In the genomic region with DNA sequence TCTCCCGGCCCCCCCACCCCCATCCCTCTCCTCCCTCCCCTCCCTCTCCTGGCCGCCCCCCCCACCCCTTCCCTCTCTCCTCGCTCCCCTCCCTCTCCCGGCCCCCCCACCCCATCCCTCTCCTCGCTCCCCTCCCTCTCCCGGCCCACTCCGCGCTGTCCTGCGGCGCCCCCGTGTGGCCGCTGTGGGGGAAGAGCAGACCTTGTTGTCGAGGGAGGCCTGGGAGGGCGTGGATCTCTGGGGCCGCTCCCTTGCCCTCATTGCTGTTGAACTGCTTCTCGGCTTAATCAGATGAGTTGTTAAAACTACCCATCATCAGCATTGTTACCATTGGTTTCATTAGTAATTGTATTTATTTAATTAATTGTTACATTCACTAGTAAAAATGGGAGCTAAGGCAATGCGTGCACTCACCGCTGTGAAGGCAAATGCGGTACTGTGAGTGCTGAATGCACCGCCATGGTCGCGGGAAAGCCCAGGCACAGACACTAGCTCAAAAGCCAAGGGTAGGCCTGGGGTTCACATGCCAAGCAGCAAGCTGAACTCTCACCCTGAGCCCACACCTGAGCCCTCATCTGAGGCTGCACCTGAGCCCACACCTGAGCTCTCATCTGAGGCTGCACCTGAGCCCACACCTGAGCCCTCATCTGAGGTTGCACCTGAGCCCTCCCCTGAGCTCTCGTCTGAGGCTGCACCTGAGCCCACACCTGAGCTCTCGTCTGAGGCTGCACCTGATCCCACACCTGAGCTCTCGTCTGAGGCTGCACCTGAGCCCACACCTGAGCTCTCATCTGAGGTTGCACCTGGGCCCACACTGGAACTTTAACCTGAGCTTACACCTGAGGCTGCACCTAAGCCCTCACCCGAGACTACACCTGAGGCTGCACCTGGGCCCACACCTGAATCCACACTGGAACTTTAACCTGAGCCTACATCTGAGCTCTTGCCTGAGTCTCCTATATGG, we compare ENCODE assay signal across 1 cellular context.
TF ChIP-seq lines count a peak whose summit lies in the region.

No MANE protein-coding gene starts in this region.

TF ChIP-seq in HepG2, 621 proteins besides CTCF, POLR2A, EP300 and RAD21 (continued from another document and continues in another):
- TF ChIP-seq, protein P1, sequence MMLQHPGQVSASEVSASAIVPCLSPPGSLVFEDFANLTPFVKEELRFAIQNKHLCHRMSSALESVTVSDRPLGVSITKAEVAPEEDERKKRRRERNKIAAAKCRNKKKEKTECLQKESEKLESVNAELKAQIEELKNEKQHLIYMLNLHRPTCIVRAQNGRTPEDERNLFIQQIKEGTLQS (CRISPR knock-in tag; IDR thresholded peaks at IDR 0.05), result no peak
- TF ChIP-seq, protein P2, sequence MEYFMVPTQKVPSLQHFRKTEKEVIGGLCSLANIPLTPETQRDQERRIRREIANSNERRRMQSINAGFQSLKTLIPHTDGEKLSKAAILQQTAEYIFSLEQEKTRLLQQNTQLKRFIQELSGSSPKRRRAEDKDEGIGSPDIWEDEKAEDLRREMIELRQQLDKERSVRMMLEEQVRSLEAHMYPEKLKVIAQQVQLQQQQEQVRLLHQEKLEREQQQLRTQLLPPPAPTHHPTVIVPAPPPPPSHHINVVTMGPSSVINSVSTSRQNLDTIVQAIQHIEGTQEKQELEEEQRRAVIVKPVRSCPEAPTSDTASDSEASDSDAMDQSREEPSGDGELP (IDR thresholded peaks at IDR 0.05; ENCODE audit: borderline replicate concordance, low read depth), result no peak
- no peak for TF ChIP-seq CCDC6 (CRISPR knock-in tag; IDR thresholded peaks at IDR 0.05)
- TF ChIP-seq, protein P3, sequence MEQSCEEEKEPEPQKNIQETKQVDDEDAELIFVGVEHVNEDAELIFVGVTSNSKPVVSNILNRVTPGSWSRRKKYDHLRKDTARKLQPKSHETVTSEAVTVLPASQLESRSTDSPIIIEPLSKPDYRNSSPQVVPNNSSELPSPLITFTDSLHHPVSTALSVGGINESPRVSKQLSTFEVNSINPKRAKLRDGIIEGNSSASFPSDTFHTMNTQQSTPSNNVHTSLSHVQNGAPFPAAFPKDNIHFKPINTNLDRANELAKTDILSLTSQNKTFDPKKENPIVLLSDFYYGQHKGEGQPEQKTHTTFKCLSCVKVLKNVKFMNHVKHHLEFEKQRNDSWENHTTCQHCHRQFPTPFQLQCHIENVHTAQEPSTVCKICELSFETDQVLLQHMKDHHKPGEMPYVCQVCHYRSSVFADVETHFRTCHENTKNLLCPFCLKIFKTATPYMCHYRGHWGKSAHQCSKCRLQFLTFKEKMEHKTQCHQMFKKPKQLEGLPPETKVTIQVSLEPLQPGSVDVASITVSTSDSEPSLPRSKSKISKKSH (CRISPR knock-in tag; IDR thresholded peaks at IDR 0.05; ENCODE audit: borderline replicate concordance), result no peak
- TF ChIP-seq, protein P4, sequence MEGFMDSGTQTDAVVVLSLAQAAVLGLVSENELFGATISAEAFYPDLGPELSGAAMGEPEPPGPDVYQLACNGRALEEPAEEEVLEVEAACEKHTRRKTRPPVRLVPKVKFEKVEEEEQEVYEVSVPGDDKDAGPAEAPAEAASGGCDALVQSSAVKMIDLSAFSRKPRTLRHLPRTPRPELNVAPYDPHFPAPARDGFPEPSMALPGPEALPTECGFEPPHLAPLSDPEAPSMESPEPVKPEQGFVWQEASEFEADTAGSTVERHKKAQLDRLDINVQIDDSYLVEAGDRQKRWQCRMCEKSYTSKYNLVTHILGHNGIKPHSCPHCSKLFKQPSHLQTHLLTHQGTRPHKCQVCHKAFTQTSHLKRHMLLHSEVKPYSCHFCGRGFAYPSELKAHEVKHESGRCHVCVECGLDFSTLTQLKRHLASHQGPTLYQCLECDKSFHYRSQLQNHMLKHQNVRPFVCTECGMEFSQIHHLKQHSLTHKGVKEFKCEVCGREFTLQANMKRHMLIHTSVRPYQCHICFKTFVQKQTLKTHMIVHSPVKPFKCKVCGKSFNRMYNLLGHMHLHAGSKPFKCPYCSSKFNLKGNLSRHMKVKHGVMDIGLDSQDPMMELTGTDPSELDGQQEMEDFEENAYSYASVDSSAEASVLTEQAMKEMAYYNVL (CRISPR knock-in tag; IDR thresholded peaks at IDR 0.05; ENCODE audit: borderline replicate concordance), result no peak
- TF ChIP-seq MAFF (IDR thresholded peaks at IDR 0.05; ENCODE audit: low read depth, low read length), result no peak
- TF ChIP-seq, protein P5, sequence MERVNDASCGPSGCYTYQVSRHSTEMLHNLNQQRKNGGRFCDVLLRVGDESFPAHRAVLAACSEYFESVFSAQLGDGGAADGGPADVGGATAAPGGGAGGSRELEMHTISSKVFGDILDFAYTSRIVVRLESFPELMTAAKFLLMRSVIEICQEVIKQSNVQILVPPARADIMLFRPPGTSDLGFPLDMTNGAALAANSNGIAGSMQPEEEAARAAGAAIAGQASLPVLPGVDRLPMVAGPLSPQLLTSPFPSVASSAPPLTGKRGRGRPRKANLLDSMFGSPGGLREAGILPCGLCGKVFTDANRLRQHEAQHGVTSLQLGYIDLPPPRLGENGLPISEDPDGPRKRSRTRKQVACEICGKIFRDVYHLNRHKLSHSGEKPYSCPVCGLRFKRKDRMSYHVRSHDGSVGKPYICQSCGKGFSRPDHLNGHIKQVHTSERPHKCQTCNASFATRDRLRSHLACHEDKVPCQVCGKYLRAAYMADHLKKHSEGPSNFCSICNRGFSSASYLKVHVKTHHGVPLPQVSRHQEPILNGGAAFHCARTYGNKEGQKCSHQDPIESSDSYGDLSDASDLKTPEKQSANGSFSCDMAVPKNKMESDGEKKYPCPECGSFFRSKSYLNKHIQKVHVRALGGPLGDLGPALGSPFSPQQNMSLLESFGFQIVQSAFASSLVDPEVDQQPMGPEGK (CRISPR knock-in tag; IDR thresholded peaks at IDR 0.05), result peak; percentile 88
- no peak for TF ChIP-seq RBFOX2 (IDR thresholded peaks at IDR 0.05; ENCODE audit: low read depth, low read length)
- TF ChIP-seq, protein P6, sequence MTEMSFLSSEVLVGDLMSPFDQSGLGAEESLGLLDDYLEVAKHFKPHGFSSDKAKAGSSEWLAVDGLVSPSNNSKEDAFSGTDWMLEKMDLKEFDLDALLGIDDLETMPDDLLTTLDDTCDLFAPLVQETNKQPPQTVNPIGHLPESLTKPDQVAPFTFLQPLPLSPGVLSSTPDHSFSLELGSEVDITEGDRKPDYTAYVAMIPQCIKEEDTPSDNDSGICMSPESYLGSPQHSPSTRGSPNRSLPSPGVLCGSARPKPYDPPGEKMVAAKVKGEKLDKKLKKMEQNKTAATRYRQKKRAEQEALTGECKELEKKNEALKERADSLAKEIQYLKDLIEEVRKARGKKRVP (CRISPR knock-in tag; IDR thresholded peaks at IDR 0.05), result 0 out of 4 replicates have a peak, but pooled peaks of 1 of the 2 experiments have one; percentile 26
- TF ChIP-seq ZNF589 (CRISPR knock-in tag; conservative IDR thresholded peaks at IDR 0.05), result no peak
- TF ChIP-seq SOX6 (IDR thresholded peaks at IDR 0.05), result no peak
- TF ChIP-seq SOX6 (CRISPR knock-in tag; IDR thresholded peaks at IDR 0.05), result no peak
- TF ChIP-seq CAMTA2 (CRISPR knock-in tag; IDR thresholded peaks at IDR 0.05; ENCODE audit: borderline replicate concordance), result no peak
- TF ChIP-seq, protein P7, sequence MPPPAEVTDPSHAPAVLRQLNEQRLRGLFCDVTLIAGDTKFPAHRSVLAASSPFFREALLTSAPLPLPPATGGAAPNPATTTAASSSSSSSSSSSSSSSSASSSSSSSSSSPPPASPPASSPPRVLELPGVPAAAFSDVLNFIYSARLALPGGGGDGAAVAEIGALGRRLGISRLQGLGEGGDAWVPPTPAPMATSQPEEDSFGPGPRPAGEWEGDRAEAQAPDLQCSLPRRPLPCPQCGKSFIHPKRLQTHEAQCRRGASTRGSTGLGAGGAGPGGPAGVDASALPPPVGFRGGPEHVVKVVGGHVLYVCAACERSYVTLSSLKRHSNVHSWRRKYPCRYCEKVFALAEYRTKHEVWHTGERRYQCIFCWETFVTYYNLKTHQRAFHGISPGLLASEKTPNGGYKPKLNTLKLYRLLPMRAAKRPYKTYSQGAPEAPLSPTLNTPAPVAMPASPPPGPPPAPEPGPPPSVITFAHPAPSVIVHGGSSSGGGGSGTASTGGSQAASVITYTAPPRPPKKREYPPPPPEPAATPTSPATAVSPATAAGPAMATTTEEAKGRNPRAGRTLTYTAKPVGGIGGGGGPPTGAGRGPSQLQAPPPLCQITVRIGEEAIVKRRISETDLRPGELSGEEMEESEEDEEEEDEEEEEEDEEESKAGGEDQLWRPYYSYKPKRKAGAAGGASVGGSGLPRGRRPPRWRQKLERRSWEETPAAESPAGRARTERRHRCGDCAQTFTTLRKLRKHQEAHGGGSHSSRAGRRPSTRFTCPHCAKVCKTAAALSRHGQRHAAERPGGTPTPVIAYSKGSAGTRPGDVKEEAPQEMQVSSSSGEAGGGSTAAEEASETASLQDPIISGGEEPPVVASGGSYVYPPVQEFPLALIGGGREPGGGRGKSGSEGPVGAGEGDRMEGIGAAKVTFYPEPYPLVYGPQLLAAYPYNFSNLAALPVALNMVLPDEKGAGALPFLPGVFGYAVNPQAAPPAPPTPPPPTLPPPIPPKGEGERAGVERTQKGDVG (CRISPR knock-in tag; IDR thresholded peaks at IDR 0.05; ENCODE audit: borderline replicate concordance), result no peak
- no peak for TF ChIP-seq SALL2 (CRISPR knock-in tag; IDR thresholded peaks at IDR 0.05)
- TF ChIP-seq NFE2L2 (IDR thresholded peaks at IDR 0.05; ENCODE audit: low read length), result no peak
- TF ChIP-seq, protein P8, sequence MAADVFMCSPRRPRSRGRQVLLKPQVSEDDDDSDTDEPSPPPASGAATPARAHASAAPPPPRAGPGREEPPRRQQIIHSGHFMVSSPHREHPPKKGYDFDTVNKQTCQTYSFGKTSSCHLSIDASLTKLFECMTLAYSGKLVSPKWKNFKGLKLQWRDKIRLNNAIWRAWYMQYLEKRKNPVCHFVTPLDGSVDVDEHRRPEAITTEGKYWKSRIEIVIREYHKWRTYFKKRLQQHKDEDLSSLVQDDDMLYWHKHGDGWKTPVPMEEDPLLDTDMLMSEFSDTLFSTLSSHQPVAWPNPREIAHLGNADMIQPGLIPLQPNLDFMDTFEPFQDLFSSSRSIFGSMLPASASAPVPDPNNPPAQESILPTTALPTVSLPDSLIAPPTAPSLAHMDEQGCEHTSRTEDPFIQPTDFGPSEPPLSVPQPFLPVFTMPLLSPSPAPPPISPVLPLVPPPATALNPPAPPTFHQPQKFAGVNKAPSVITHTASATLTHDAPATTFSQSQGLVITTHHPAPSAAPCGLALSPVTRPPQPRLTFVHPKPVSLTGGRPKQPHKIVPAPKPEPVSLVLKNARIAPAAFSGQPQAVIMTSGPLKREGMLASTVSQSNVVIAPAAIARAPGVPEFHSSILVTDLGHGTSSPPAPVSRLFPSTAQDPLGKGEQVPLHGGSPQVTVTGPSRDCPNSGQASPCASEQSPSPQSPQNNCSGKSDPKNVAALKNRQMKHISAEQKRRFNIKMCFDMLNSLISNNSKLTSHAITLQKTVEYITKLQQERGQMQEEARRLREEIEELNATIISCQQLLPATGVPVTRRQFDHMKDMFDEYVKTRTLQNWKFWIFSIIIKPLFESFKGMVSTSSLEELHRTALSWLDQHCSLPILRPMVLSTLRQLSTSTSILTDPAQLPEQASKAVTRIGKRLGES (CRISPR knock-in tag; IDR thresholded peaks at IDR 0.05; ENCODE audit: borderline replicate concordance), result no peak
- TF ChIP-seq HOXA7 (CRISPR knock-in tag; IDR thresholded peaks at IDR 0.05), result no peak
- TF ChIP-seq, protein P9, sequence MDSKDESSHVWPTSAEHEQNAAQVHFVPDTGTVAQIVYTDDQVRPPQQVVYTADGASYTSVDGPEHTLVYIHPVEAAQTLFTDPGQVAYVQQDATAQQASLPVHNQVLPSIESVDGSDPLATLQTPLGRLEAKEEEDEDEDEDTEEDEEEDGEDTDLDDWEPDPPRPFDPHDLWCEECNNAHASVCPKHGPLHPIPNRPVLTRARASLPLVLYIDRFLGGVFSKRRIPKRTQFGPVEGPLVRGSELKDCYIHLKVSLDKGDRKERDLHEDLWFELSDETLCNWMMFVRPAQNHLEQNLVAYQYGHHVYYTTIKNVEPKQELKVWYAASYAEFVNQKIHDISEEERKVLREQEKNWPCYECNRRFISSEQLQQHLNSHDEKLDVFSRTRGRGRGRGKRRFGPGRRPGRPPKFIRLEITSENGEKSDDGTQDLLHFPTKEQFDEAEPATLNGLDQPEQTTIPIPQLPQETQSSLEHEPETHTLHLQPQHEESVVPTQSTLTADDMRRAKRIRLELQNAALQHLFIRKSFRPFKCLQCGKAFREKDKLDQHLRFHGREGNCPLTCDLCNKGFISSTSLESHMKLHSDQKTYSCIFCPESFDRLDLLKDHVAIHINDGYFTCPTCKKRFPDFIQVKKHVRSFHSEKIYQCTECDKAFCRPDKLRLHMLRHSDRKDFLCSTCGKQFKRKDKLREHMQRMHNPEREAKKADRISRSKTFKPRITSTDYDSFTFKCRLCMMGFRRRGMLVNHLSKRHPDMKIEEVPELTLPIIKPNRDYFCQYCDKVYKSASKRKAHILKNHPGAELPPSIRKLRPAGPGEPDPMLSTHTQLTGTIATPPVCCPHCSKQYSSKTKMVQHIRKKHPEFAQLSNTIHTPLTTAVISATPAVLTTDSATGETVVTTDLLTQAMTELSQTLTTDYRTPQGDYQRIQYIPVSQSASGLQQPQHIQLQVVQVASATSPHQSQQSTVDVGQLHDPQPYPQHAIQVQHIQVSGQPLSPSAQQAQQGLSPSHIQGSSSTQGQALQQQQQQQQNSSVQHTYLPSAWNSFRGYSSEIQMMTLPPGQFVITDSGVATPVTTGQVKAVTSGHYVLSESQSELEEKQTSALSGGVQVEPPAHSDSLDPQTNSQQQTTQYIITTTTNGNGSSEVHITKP (CRISPR knock-in tag; IDR thresholded peaks at IDR 0.05; ENCODE audit: low read depth), result no peak
- 0 out of 3 replicates have a peak, but pooled peaks have one; percentile 15 for TF ChIP-seq MXI1 (IDR thresholded peaks at IDR 0.05; ENCODE audit: borderline replicate concordance, low read depth, low read length)
- TF ChIP-seq, protein P10, sequence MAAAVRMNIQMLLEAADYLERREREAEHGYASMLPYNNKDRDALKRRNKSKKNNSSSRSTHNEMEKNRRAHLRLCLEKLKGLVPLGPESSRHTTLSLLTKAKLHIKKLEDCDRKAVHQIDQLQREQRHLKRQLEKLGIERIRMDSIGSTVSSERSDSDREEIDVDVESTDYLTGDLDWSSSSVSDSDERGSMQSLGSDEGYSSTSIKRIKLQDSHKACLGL (CRISPR knock-in tag; IDR thresholded peaks at IDR 0.05), result no peak
- TF ChIP-seq, protein P11, sequence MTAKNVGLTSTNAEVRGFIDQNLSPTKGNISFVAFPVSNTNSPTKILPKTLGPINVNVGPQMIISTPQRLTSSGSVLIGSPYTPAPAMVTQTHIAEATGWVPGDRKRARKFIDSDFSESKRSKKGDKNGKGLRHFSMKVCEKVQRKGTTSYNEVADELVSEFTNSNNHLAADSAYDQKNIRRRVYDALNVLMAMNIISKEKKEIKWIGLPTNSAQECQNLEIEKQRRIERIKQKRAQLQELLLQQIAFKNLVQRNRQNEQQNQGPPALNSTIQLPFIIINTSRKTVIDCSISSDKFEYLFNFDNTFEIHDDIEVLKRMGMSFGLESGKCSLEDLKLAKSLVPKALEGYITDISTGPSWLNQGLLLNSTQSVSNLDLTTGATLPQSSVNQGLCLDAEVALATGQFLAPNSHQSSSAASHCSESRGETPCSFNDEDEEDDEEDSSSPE (CRISPR knock-in tag; IDR thresholded peaks at IDR 0.05), result no peak
- TF ChIP-seq ZNF230 (CRISPR knock-in tag; IDR thresholded peaks at IDR 0.05), result no peak
